ENCODE assay signal across 21 cellular contexts in genomic region chr9:16241231-16241630, GRCh38.
DNase-seq lines count a peak whose midpoint lies in the region; ATAC-seq, FAIRE-seq and TF ChIP-seq lines count a peak whose summit lies in the region.
"Had no signal": no experiment of that assay in that cellular context is flagged by ENCODE, and none has a peak within 500 bp of the region (broad histone marks: within the 10 kb centered on the region; RNA-seq: fewer than 3 reads in every experiment).

No MANE protein-coding gene starts in this region.

- TF ChIP-seq CTCF in fibroblast of mammary gland (conservative IDR thresholded peaks at IDR 0.05; ENCODE audit: control insufficient read depth, insufficient read depth, low read depth, low read length), result no peak
- no peak for TF ChIP-seq CTCF in osteoblast (IDR thresholded peaks at IDR 0.05; ENCODE audit: extremely low read depth, low read depth, low read length)
- TF ChIP-seq CTCF in CD8-positive, alpha-beta T cell (IDR thresholded peaks at IDR 0.05), result no peak

- peak; percentile 23 for DNase-seq in Daoy (ENCODE audit: low read depth)
- DNase-seq in RCC 7860 (ENCODE audit: low spot score), result peak; percentile 84
- peak; percentile 89 for DNase-seq in fibroblast of mammary gland (ENCODE audit: low read depth)
- peak; percentile 88 for DNase-seq in osteoblast (ENCODE audit: insufficient read length, low spot score, missing footprints)
- no peak for DNase-seq in CD8-positive, alpha-beta T cell
- DNase-seq in GM19240 (ENCODE audit: insufficient read length, low spot score), result no peak
- DNase-seq: activated B cell treated with CpG ODN at 0.5 μM for 24 hours; amygdala; BE2C; cortex of kidney; left colon; midbrain; NCI-H1048; NCI-H748 treated with DMSO at 0.1 percent for 48 hours; occipital lobe; sigmoid colon; stimulated activated CD4-positive, alpha-beta T cell treated with anti-CD3 and anti-CD28 coated beads, Interleukin-4, amount 100 ng/mL, for 1 hour had no signal

- FAIRE-seq in RCC 7860 (lab: Jason Lieb, UNC), result peak; percentile 89

- H3K4me3 Mint-ChIP-seq in CD8-positive, alpha-beta T cell, result no peak overlapping the region
- H3K4me3 Mint-ChIP-seq: activated B cell treated with CpG ODN at 0.5 μM for 24 hours had no signal

- CTCF ChIA-PET in CD8-positive, alpha-beta T cell (lab: Charles Lee), result no interaction called here

- no peaks in the 10 kb centered on the region for H3K27me3 Mint-ChIP-seq in CD8-positive, alpha-beta T cell (ENCODE audit: low read depth)
- H3K27me3 Mint-ChIP-seq: activated B cell treated with CpG ODN at 0.5 μM for 24 hours had no signal

- H3K36me3 Mint-ChIP-seq in CD8-positive, alpha-beta T cell, result no peaks in the 10 kb centered on the region

- ATAC-seq in CD8-positive, alpha-beta T cell, result no peak
- ATAC-seq in GM19467 (IDR thresholded peaks at IDR 0.05; ENCODE audit: unreplicated experiment), result no peak
- no peak for ATAC-seq in HG03354 (IDR thresholded peaks at IDR 0.05; ENCODE audit: poor library complexity, severe bottlenecking, unreplicated experiment)
- ATAC-seq: left colon, Panc1 had no signal

- no peaks in the 10 kb centered on the region for H3K79me2 ChIP-seq in osteoblast (ENCODE audit: insufficient read depth, low read length)

- peaks cover 2% of the 10 kb centered on the region for H3K9me3 Mint-ChIP-seq in CD8-positive, alpha-beta T cell
- H3K9me3 Mint-ChIP-seq: activated B cell treated with CpG ODN at 0.5 μM for 24 hours had no signal

- H4K20me1 ChIP-seq in osteoblast (ENCODE audit: insufficient read depth, low read length), result no peaks in the 10 kb centered on the region

- H3K27me3 ChIP-seq in osteoblast (ENCODE audit: insufficient read depth, low read length), result no peaks in the 10 kb centered on the region
- no peaks in the 10 kb centered on the region for H3K27me3 ChIP-seq in CD8-positive, alpha-beta T cell (ENCODE audit: insufficient read depth, low read length)
- H3K27me3 ChIP-seq: BE2C, sigmoid colon, suprapubic skin had no signal

- no peak overlapping the region for H3K4me3 ChIP-seq in fibroblast of mammary gland (ENCODE audit: control insufficient read depth, low read depth, low read length)
- no peak overlapping the region for H3K4me3 ChIP-seq in osteoblast (ENCODE audit: insufficient read depth, low read length)
- H3K4me3 ChIP-seq in CD8-positive, alpha-beta T cell (ENCODE audit: low read depth, low read length), result no peak overlapping the region
- H3K4me3 ChIP-seq: sigmoid colon, suprapubic skin had no signal

- H3K9me3 ChIP-seq in osteoblast (ENCODE audit: low read depth, low read length), result no peaks in the 10 kb centered on the region
- no peaks in the 10 kb centered on the region for H3K9me3 ChIP-seq in CD8-positive, alpha-beta T cell (ENCODE audit: low read length)
- H3K9me3 ChIP-seq: BE2C, sigmoid colon, suprapubic skin had no signal

- no peaks in the 10 kb centered on the region for H3K4me1 Mint-ChIP-seq in CD8-positive, alpha-beta T cell (ENCODE audit: low read depth)
- H3K4me1 Mint-ChIP-seq: activated B cell treated with CpG ODN at 0.5 μM for 24 hours had no signal

- H2AFZ ChIP-seq in osteoblast (ENCODE audit: low read length), result no peak overlapping the region

- peaks cover 34% of the 10 kb centered on the region for H3K4me1 ChIP-seq in osteoblast (ENCODE audit: insufficient read depth, low read length)
- no peaks in the 10 kb centered on the region for H3K4me1 ChIP-seq in CD8-positive, alpha-beta T cell (ENCODE audit: insufficient read depth, low read length)
- H3K4me1 ChIP-seq: BE2C had no signal

- POLR2A ChIA-PET in CD8-positive, alpha-beta T cell (lab: Charles Lee), result no interaction called here

- H3K27ac Mint-ChIP-seq in CD8-positive, alpha-beta T cell, result no peak overlapping the region
- H3K27ac Mint-ChIP-seq: activated B cell treated with CpG ODN at 0.5 μM for 24 hours had no signal

- H3K27ac ChIP-seq in osteoblast (ENCODE audit: low read depth, low read length), result peak overlapping the region; percentile 36
- H3K27ac ChIP-seq in CD8-positive, alpha-beta T cell (ENCODE audit: low read depth, low read length), result no peak overlapping the region
- H3K27ac ChIP-seq: sigmoid colon, suprapubic skin had no signal

- intact Hi-C loops in CD8-positive, alpha-beta T cell (cut with DNase I, micrococcal nuclease), result no loop called here

- no peaks in the 10 kb centered on the region for H3K36me3 ChIP-seq in osteoblast (ENCODE audit: insufficient read depth, low read length)
- H3K36me3 ChIP-seq in CD8-positive, alpha-beta T cell (ENCODE audit: insufficient read depth, low read length), result no peaks in the 10 kb centered on the region
- H3K36me3 ChIP-seq: BE2C, sigmoid colon, suprapubic skin had no signal

- H3K4me2 ChIP-seq in osteoblast (ENCODE audit: insufficient read depth, low read length), result peak overlapping the region; percentile 23

Comparison
In these comparisons a context has a peak if more than half of its experiments do, and no peak if none do; other contexts are left out.
1. DNase-seq: peak in Daoy (single experiment), RCC 7860 (single experiment), fibroblast of mammary gland (single experiment) and osteoblast (single experiment); none in CD8-positive, alpha-beta T cell (0 of 7) and GM19240 (single experiment).